In the genomic region with DNA sequence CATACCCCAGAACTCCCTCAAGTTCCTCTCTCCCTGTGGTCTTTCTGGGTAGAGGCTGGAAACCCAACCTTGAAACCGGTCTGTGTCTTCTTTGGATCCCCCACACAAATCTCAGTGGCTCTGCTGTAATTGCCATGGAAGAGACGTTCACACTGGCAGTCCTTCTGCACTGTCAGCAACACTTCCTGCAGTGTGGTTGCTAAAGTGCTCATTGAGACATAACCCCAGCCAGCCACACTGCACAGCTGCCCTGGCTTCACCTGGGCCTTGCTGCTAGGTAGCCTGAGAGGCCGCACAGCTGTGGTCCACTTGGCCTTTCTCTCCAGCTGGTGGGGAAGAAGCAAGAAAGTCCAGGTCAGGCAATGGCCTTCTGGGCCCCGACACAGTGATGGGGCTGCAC, we compare ENCODE assay signal across 21 cellular contexts. TPM values are rescaled to one million over a fixed set of nuclear protein-coding genes. Genes with fewer than 3 reads are reported as not detected.
A peak's percentile ranks its signal among the peaks of the same experiment; 100 is the strongest.
DNase-seq lines count a peak whose midpoint lies in the region; ATAC-seq, FAIRE-seq and TF ChIP-seq lines count a peak whose summit lies in the region.
"Had no signal": no experiment of that assay in that cellular context is flagged by ENCODE, and none has a peak within 500 bp of the region (broad histone marks: within the 10 kb centered on the region; RNA-seq: fewer than 3 reads in every experiment).

No MANE protein-coding gene starts in this region.

- intact Hi-C loops in activated CD8-positive, alpha-beta T cell treated with anti-CD3 and anti-CD28 coated beads for 36 hours (cut with micrococcal nuclease) = no loop called here

- no peaks in the 10 kb centered on the region for H3K9me3 Mint-ChIP-seq in activated T-cell treated with anti-CD3 and anti-CD28 coated beads, Interleukin-2, amount 50 U/mL, for 24 hours
- peaks cover 5% of the 10 kb centered on the region for H3K9me3 Mint-ChIP-seq in activated CD8-positive, alpha-beta T cell treated with anti-CD3 and anti-CD28 coated beads for 36 hours

- ATAC-seq in activated CD8-positive, alpha-beta T cell treated with anti-CD3 and anti-CD28 coated beads for 36 hours = no peak
- ATAC-seq in HG02588 (IDR thresholded peaks at IDR 0.05; ENCODE audit: unreplicated experiment) = no peak
- ATAC-seq: foreskin keratinocyte had no signal

- 68 to 80% (median 71%) methylated on average over 4 of the region's 4 CpGs for WGBS in small intestine, 3 donors

- peak overlapping the region; percentile 74 for H3K4me3 Mint-ChIP-seq in activated T-cell treated with anti-CD3 and anti-CD28 coated beads, Interleukin-2, amount 50 U/mL, for 24 hours
- H3K4me3 Mint-ChIP-seq in activated CD8-positive, alpha-beta T cell treated with anti-CD3 and anti-CD28 coated beads for 36 hours = peak overlapping the region; percentile 72

- no peak for DNase-seq in activated T-cell treated with anti-CD3 and anti-CD28 coated beads, Interleukin-2, amount 50 U/mL, for 24 hours
- DNase-seq in activated T-cell treated with anti-CD3 and anti-CD28 coated beads, Interleukin-2, amount 50 U/mL, for 48 hours = no peak
- DNase-seq in Kasumi-1 (lab: John Stamatoyannopoulos, UW) = peak; percentile 5 to 11
- peak; percentile 28 for DNase-seq in activated CD8-positive, alpha-beta T cell treated with anti-CD3 and anti-CD28 coated beads for 36 hours
- DNase-seq in small intestine = peak; percentile 25
- DNase-seq in COR-L47 (lab: John Stamatoyannopoulos, UW) = no peak
- no peak for DNase-seq in HAP-1 (ENCODE audit: low spot score in 2 of 2)
- DNase-seq: activated B cell treated with CpG ODN at 0.5 μM for 24 hours; activated effector memory CD4-positive, alpha-beta T cell treated with anti-CD3 and anti-CD28 coated beads, Interleukin-2, amount 50 U/mL, for 16 hours; DMS 273 treated with DMSO at 0.1 percent for 48 hours; foreskin keratinocyte; NCI-H1092 treated with DMSO at 0.1 percent for 48 hours; NCI-H2171; OCI-M1; SK-N-SH; testis had no signal

- no peak for TF ChIP-seq CTCF in activated CD8-positive, alpha-beta T cell treated with anti-CD3 and anti-CD28 coated beads for 36 hours (IDR thresholded peaks at IDR 0.05)

- POLR2A ChIA-PET in activated CD8-positive, alpha-beta T cell treated with anti-CD3 and anti-CD28 coated beads for 36 hours (lab: Charles Lee) = interaction anchor here (0.6 to 3.0 kb wide), 2 partner anchors 68 to 101 kb away, joined by 3 to 22 read pairs; no protein-coding TSS in a partner anchor

- H3K4me3 ChIP-seq in small intestine (ENCODE audit: low read depth in 1 of 2, low read length in 2 of 2) (no peak overlapping the region), HAP-1 (no peak overlapping the region)
- H3K4me3 ChIP-seq: cardiac muscle cell, testis had no signal

- H3K9me3 ChIP-seq in small intestine (ENCODE audit: control insufficient read depth, low read depth) (no peaks in the 10 kb centered on the region), HAP-1 (no peaks in the 10 kb centered on the region)
- H3K9me3 ChIP-seq: SK-N-SH, testis had no signal

- H3K27me3 ChIP-seq in small intestine (ENCODE audit: control insufficient read depth in 2 of 2, insufficient read depth in 2 of 2, low read length in 2 of 2) (no peaks in the 10 kb centered on the region), HAP-1 (ENCODE audit: low read depth) (no peaks in the 10 kb centered on the region)
- H3K27me3 ChIP-seq: cardiac muscle cell, foreskin keratinocyte, testis had no signal

- in situ Hi-C loops in HAP-1 (cut with MboI; ENCODE audit: low sequenced_read_pairs) = no loop called here

- H3K4me1 ChIP-seq in small intestine (ENCODE audit: control insufficient read depth in 2 of 2, insufficient read depth in 1 of 2, low read depth in 1 of 2, low read length in 1 of 2) (peaks cover 0 to 2% of the 10 kb centered on the region in 2 donors), HAP-1 (no peaks in the 10 kb centered on the region)
- H3K4me1 ChIP-seq: testis had no signal

- no peaks in the 10 kb centered on the region for H3K27me3 Mint-ChIP-seq in activated T-cell treated with anti-CD3 and anti-CD28 coated beads, Interleukin-2, amount 50 U/mL, for 24 hours
- no peaks in the 10 kb centered on the region for H3K27me3 Mint-ChIP-seq in activated CD8-positive, alpha-beta T cell treated with anti-CD3 and anti-CD28 coated beads for 36 hours

- H3K27ac ChIP-seq in small intestine (ENCODE audit: low read depth in 1 of 2, low read length in 1 of 2) = peak overlapping the region in 1 of 2 donors; percentile 8
- H3K27ac ChIP-seq: cardiac muscle cell, foreskin keratinocyte, testis had no signal

- peak overlapping the region; percentile 90 for H3K27ac Mint-ChIP-seq in activated T-cell treated with anti-CD3 and anti-CD28 coated beads, Interleukin-2, amount 50 U/mL, for 24 hours
- peak overlapping the region; percentile 87 for H3K27ac Mint-ChIP-seq in activated CD8-positive, alpha-beta T cell treated with anti-CD3 and anti-CD28 coated beads for 36 hours
- H3K27ac Mint-ChIP-seq: activated B cell treated with CpG ODN at 0.5 μM for 24 hours had no signal

- H3K4me1 Mint-ChIP-seq in activated T-cell treated with anti-CD3 and anti-CD28 coated beads, Interleukin-2, amount 50 U/mL, for 24 hours (ENCODE audit: low read depth) = peaks cover 68% of the 10 kb centered on the region
- H3K4me1 Mint-ChIP-seq in activated CD8-positive, alpha-beta T cell treated with anti-CD3 and anti-CD28 coated beads for 36 hours (ENCODE audit: low read depth) = peaks cover 66% of the 10 kb centered on the region

- CTCF ChIA-PET in activated CD8-positive, alpha-beta T cell treated with anti-CD3 and anti-CD28 coated beads for 36 hours (lab: Charles Lee) = interaction anchor here (1.6 to 5.7 kb wide), 5 partner anchors 11 to 103 kb away, joined by 9 to 87 read pairs (median 23); a partner anchor contains a TSS

- H3K36me3 ChIP-seq in small intestine (ENCODE audit: control insufficient read depth in 2 of 2, insufficient read depth in 2 of 2, low read length in 2 of 2) (no peaks in the 10 kb centered on the region), HAP-1 (replicated peaks) (no peaks in the 10 kb centered on the region)
- H3K36me3 ChIP-seq: cardiac muscle cell had no signal

- FAIRE-seq in small intestine (lab: Jason Lieb, UNC) = no peak

- H3K36me3 Mint-ChIP-seq in activated T-cell treated with anti-CD3 and anti-CD28 coated beads, Interleukin-2, amount 50 U/mL, for 24 hours (ENCODE audit: low read depth) = peaks cover 23% of the 10 kb centered on the region
- peaks cover 19% of the 10 kb centered on the region for H3K36me3 Mint-ChIP-seq in activated CD8-positive, alpha-beta T cell treated with anti-CD3 and anti-CD28 coated beads for 36 hours (ENCODE audit: low read depth)

RNA-seq across cellular contexts. Expression of a gene that starts 2.4 kb away (rescaled TPM):
- 10 to 100 TPM; 55.0 to 61.3 TPM for total RNA-seq in activated CD8-positive, alpha-beta T cell treated with anti-CD3 and anti-CD28 coated beads for 36 hours
- polyA plus RNA-seq in small intestine = under 1 TPM in 1 of 3 donors, not detected in 2; 0.51 TPM
- total RNA-seq: cardiac muscle cell, foreskin keratinocyte, HT-29, lung microvascular endothelial cell, osteoblast had no signal
- polyA plus RNA-seq: cardiac muscle cell, foreskin keratinocyte, SK-N-SH had no signal

RNA-seq across cellular contexts. Expression of a gene that starts 26.9 kb away (rescaled TPM):
- total RNA-seq in activated CD8-positive, alpha-beta T cell treated with anti-CD3 and anti-CD28 coated beads for 36 hours = 1,000 to 10,000 TPM; 1,751 to 1,779 TPM
- polyA plus RNA-seq in small intestine = 1 to 10 TPM in 2 of 3 donors, not detected in 1; 1.6 to 1.7 TPM
- total RNA-seq: cardiac muscle cell, foreskin keratinocyte, HT-29, lung microvascular endothelial cell, osteoblast had no signal
- polyA plus RNA-seq: cardiac muscle cell, foreskin keratinocyte, SK-N-SH had no signal

RNA-seq across cellular contexts. Expression of a gene that starts 31.0 kb away (rescaled TPM):
- total RNA-seq in activated CD8-positive, alpha-beta T cell treated with anti-CD3 and anti-CD28 coated beads for 36 hours = not detected
- polyA plus RNA-seq in small intestine = 1 to 10 TPM in 1 of 3 donors, not detected in 2; 2.6 TPM
- total RNA-seq: activated B cell treated with CpG ODN at 0.5 μM for 24 hours, cardiac muscle cell, foreskin keratinocyte, HT-29, lung microvascular endothelial cell, osteoblast had no signal
- polyA plus RNA-seq: cardiac muscle cell, foreskin keratinocyte, SK-N-SH had no signal

Comparison
In these comparisons a context has a peak if more than half of its experiments do, and no peak if none do; other contexts are left out.
1. DNase-seq: peak in Kasumi-1 (2 of 2), activated CD8-positive, alpha-beta T cell treated with anti-CD3 and anti-CD28 coated beads for 36 hours (single experiment) and small intestine (single experiment); none in activated T-cell treated with anti-CD3 and anti-CD28 coated beads, Interleukin-2, amount 50 U/mL, for 24 hours (single experiment), activated T-cell treated with anti-CD3 and anti-CD28 coated beads, Interleukin-2, amount 50 U/mL, for 48 hours (0 of 2), COR-L47 (single experiment) and HAP-1 (0 of 2).